17 cellular contexts compared by ENCODE assay signal in the genomic region with DNA sequence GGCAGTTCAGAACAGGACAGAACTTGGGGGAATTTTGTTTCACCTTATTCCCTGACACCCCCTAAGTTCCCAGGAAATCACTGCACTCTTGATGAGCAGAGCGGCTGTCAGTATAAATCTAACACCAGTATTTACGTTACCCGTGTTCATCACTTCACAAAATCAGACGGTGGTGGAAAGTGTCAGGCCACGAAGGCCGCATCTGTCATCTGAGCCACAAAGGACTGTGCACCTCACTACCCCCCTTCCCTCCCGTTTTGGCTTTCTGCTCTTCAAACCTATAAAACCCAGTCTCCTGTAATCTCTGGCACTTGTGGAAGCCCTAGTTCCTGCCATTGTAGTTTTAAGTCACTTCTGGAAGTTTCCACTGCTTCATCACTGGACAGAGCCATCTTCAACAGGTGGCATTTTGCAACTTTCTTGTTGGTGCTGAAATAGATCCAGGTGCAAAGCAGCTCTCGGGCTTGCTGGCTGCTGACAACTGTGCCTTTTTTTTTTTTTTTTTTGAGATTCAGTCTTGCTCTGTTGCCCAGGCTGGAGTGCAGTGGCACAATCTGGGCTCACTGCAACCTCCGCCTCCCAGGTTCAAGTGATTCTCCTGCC.
"Had no signal": no experiment of that assay in that cellular context is flagged by ENCODE, and none has a peak within 500 bp of the region (broad histone marks: within the 10 kb centered on the region; RNA-seq: fewer than 3 reads in every experiment).

No MANE protein-coding gene starts in this region.

- H3K27me3 ChIP-seq: colonic mucosa, esophagus muscularis mucosa, gastrocnemius medialis, heart right ventricle, right atrium auricular region had no signal

- H3K4me1 Mint-ChIP-seq: neural crest cell had no signal

- H3K27me3 Mint-ChIP-seq: naive thymus-derived CD4-positive, alpha-beta T cell had no signal

- H3K9me3 ChIP-seq: colonic mucosa, esophagus muscularis mucosa, gastrocnemius medialis, heart right ventricle, right atrium auricular region had no signal

- H3K9me3 Mint-ChIP-seq: naive thymus-derived CD4-positive, alpha-beta T cell; neural crest cell had no signal

- DNase-seq: colonic mucosa; dermis blood vessel endothelial cell; gastrocnemius medialis; heart right ventricle; hypothalamus; islet precursor cell; mammary epithelial cell; naive thymus-derived CD4-positive, alpha-beta T cell; small intestine; stimulated activated CD4-positive, alpha-beta T cell treated with anti-CD3 and anti-CD28 coated beads, Interleukin-12 subunit alpha, Interleukin-12 subunit beta, amount 100 ng/mL, for 4 hours; stimulated activated CD4-positive, alpha-beta T cell treated with anti-CD3 and anti-CD28 coated beads, Interleukin-2, amount 100 ng/mL, for 48 hours; stimulated activated naive CD4-positive, alpha-beta T cell treated with Interleukin-2 at 50 U/mL for 16 hours; trophoblast cell had no signal

- H3K27ac Mint-ChIP-seq: naive thymus-derived CD4-positive, alpha-beta T cell had no signal

- H3K4me1 ChIP-seq: colonic mucosa, esophagus muscularis mucosa, gastrocnemius medialis, heart right ventricle, right atrium auricular region had no signal

- H3K27ac ChIP-seq: colonic mucosa, esophagus muscularis mucosa, gastrocnemius medialis, heart right ventricle, right atrium auricular region had no signal

- H3K4me3 ChIP-seq: colonic mucosa, esophagus muscularis mucosa, gastrocnemius medialis, heart right ventricle, right atrium auricular region had no signal

- ATAC-seq: gastrocnemius medialis; heart right ventricle; left lobe of liver; naive thymus-derived CD4-positive, alpha-beta T cell had no signal

- H3K4me3 Mint-ChIP-seq: naive thymus-derived CD4-positive, alpha-beta T cell; neural crest cell had no signal
